16 cellular contexts compared by ENCODE assay signal in the genomic region with DNA sequence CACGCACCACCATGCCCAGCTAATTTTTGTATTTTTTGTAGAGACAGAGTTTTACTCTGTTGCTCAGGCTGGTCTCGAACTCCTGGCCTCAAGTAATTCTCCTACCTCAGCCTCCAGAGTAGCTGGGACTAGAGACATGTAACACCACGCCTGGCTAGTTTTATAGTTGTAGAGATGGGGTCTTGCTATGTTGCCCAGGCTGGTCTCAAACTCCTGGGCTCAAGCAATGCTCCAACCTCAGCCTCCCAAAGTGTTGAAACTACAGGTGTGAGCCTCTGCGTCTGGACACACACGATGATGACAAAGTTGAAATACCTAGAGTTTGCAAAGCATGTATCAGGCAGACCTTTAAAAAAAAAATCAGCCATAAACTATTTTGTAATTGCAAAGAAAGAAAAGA. TPM values are rescaled to one million over a fixed set of nuclear protein-coding genes. Genes with fewer than 3 reads are reported as not detected.
DNase-seq lines count a peak whose midpoint lies in the region; ATAC-seq and TF ChIP-seq lines count a peak whose summit lies in the region.
"Had no signal": no experiment of that assay in that cellular context is flagged by ENCODE, and none has a peak within 500 bp of the region (broad histone marks: within the 10 kb centered on the region; RNA-seq: fewer than 3 reads in every experiment).

No MANE protein-coding gene starts in this region.

- H3K9me2 ChIP-seq in GM23338 (ENCODE audit: insufficient read depth), result 0 out of 2 replicates have a peak, but pooled peaks cover 3% of the 10 kb centered on the region

- CTCF ChIA-PET in HEK293 (lab: Yijun Ruan, JAX) (interaction anchor here (1.0 kb wide), 1 partner anchor 78 kb away, joined by 3 read pairs; no protein-coding TSS in a partner anchor), activated B cell treated with CpG ODN at 0.5 μM for 24 hours (lab: Charles Lee) (no interaction called here)

- intact Hi-C loops in activated B cell treated with CpG ODN at 0.5 μM for 24 hours (cut with micrococcal nuclease), result no loop called here

- H3K4me3 Mint-ChIP-seq in activated B cell treated with CpG ODN at 0.5 μM for 24 hours (no peak overlapping the region), neural progenitor cell (peak overlapping the region; percentile 60), GM23338 (no peak overlapping the region)
- H3K4me3 Mint-ChIP-seq: CD8-positive, alpha-beta T cell; H9 had no signal

- H3K9me3 Mint-ChIP-seq in activated B cell treated with CpG ODN at 0.5 μM for 24 hours (peaks cover 2% of the 10 kb centered on the region), neural progenitor cell (peaks cover 15% of the 10 kb centered on the region), GM23338 (peaks cover 10% of the 10 kb centered on the region; the same call in 2 of the 3 replicates)

- H3K4me1 Mint-ChIP-seq in activated B cell treated with CpG ODN at 0.5 μM for 24 hours (peaks cover 64% of the 10 kb centered on the region), neural progenitor cell (peaks cover 5% of the 10 kb centered on the region), GM23338 (peaks cover 9% of the 10 kb centered on the region)

- no peaks in the 10 kb centered on the region for H3K27me3 Mint-ChIP-seq in activated B cell treated with CpG ODN at 0.5 μM for 24 hours
- peaks cover 6% of the 10 kb centered on the region for H3K27me3 Mint-ChIP-seq in neural progenitor cell (ENCODE audit: insufficient read depth, low read depth)
- peaks cover 11% of the 10 kb centered on the region for H3K27me3 Mint-ChIP-seq in GM23338 (ENCODE audit: insufficient read depth, low read depth, poor library complexity)

- H3K9me3 ChIP-seq in HEK293 (ENCODE audit: control insufficient read depth, insufficient read depth, low read depth, low read length) (no peaks in the 10 kb centered on the region), neural progenitor cell (ENCODE audit: low read depth) (no peaks in the 10 kb centered on the region)
- H3K9me3 ChIP-seq: BE2C had no signal

- H3K36me3 Mint-ChIP-seq in activated B cell treated with CpG ODN at 0.5 μM for 24 hours (ENCODE audit: low read depth), result peaks cover 1% of the 10 kb centered on the region
- peaks cover 27% of the 10 kb centered on the region for H3K36me3 Mint-ChIP-seq in neural progenitor cell
- H3K36me3 Mint-ChIP-seq in GM23338 (ENCODE audit: low read depth), result peaks cover 19% of the 10 kb centered on the region
- H3K36me3 Mint-ChIP-seq: CD8-positive, alpha-beta T cell had no signal

- no peak overlapping the region for H3K4me2 ChIP-seq in neural progenitor cell
- H3K4me2 ChIP-seq in GM23338, result no peak overlapping the region

- no peak for ATAC-seq in activated B cell treated with CpG ODN at 0.5 μM for 24 hours (ENCODE audit: low read depth)
- no peak for ATAC-seq in GM19397 (IDR thresholded peaks at IDR 0.05; ENCODE audit: unreplicated experiment)
- no peak for ATAC-seq in GM21515 (IDR thresholded peaks at IDR 0.05; ENCODE audit: unreplicated experiment)
- ATAC-seq in GM23338, result no peak
- ATAC-seq: CD8-positive, alpha-beta T cell had no signal

- H3K27ac Mint-ChIP-seq in activated B cell treated with CpG ODN at 0.5 μM for 24 hours, result peak overlapping the region; percentile 50
- H3K27ac Mint-ChIP-seq in neural progenitor cell, result no peak overlapping the region
- H3K27ac Mint-ChIP-seq in GM23338, result no peak overlapping the region
- H3K27ac Mint-ChIP-seq: CD8-positive, alpha-beta T cell; H9 had no signal

- peaks cover 22% of the 10 kb centered on the region for H3K79me2 ChIP-seq in neural progenitor cell (ENCODE audit: low read depth)
- 0 out of 2 replicates have a peak, but pooled peaks cover 12% of the 10 kb centered on the region for H3K79me2 ChIP-seq in GM23338 (replicated peaks; ENCODE audit: insufficient read depth)

- H3K27ac ChIP-seq in HEK293 (ENCODE audit: extremely low read depth, low read depth, low read length) (no peak overlapping the region), neural progenitor cell (no peak overlapping the region), GM23338 (ENCODE audit: low read depth) (no peak overlapping the region)
- H3K27ac ChIP-seq: C4-2B had no signal

- DNase-seq in activated B cell treated with CpG ODN at 0.5 μM for 24 hours (no peak), neural progenitor cell (ENCODE audit: low spot score) (no peak), GM23338 (ENCODE audit: low spot score) (no peak), GM13976 (ENCODE audit: low spot score) (no peak)
- DNase-seq: BE2C; CD8-positive, alpha-beta T cell; COR-L47; DMS153; DMS79 treated with DMSO at 0.1 percent for 48 hours; EL; GOT3; H9 had no signal

- no peak overlapping the region for H3K9ac ChIP-seq in neural progenitor cell

- H3K36me3 ChIP-seq in HEK293 (ENCODE audit: control insufficient read depth in 2 of 2, insufficient read depth in 1 of 2, low read length in 2 of 2) (peaks cover 0 to 4% of the 10 kb centered on the region in 2 experiments; a peak in 1 of 3 replicates), neural progenitor cell (no peaks in the 10 kb centered on the region), GM23338 (ENCODE audit: insufficient read depth) (no peaks in the 10 kb centered on the region)
- H3K36me3 ChIP-seq: BE2C had no signal

- no peak overlapping the region for H3K4me3 ChIP-seq in HEK293 (ENCODE audit: low read depth, low read length)
- H3K4me3 ChIP-seq in neural progenitor cell, result no peak overlapping the region
- H3K4me3 ChIP-seq in GM23338, result no peak overlapping the region

- H4K20me1 ChIP-seq in neural progenitor cell (ENCODE audit: low read depth) (peaks cover under 1% of the 10 kb centered on the region), GM23338 (replicated peaks; ENCODE audit: insufficient read depth) (peaks cover 20% of the 10 kb centered on the region)

- TF ChIP-seq CTCF in HEK293 (tag by site-specific recombination; IDR thresholded peaks at IDR 0.05) (no peak), activated B cell treated with CpG ODN at 0.5 μM for 24 hours (IDR thresholded peaks at IDR 0.05) (no peak), neural progenitor cell (IDR thresholded peaks at IDR 0.05) (no peak), GM23338 (conservative IDR thresholded peaks at IDR 0.05; ENCODE audit: low read depth in 2 of 2) (no peak), GM13976 (IDR thresholded peaks at IDR 0.05; ENCODE audit: borderline replicate concordance, control extremely low read depth, extremely low read depth, insufficient read depth, missing control alignments) (no peak)

- H2AFZ ChIP-seq in neural progenitor cell (replicated peaks) (no peak overlapping the region), GM23338 (no peak overlapping the region)

- H3F3A ChIP-seq in neural progenitor cell (ENCODE audit: low read depth) (peaks cover 35% of the 10 kb centered on the region), GM23338 (replicated peaks; ENCODE audit: low read depth) (0 out of 2 replicates have a peak, but pooled peaks cover 7% of the 10 kb centered on the region)

- POLR2A ChIA-PET in HEK293 (lab: Yijun Ruan, JAX) (no interaction called here), activated B cell treated with CpG ODN at 0.5 μM for 24 hours (lab: Charles Lee) (no interaction called here)

- in situ Hi-C loops in GM13976 (cut with MboI; ENCODE audit: low sequenced_read_pairs, unreplicated experiment), result no loop called here

- H3K4me1 ChIP-seq in HEK293 (ENCODE audit: control insufficient read depth, insufficient read depth, low read length) (peaks cover 2% of the 10 kb centered on the region; the same call in 1 of the 2 replicates), neural progenitor cell (no peaks in the 10 kb centered on the region), GM23338 (ENCODE audit: insufficient read depth) (peaks cover 5% of the 10 kb centered on the region; the same call in 1 of the 2 replicates)

- no peaks in the 10 kb centered on the region for H3K27me3 ChIP-seq in neural progenitor cell
- H3K27me3 ChIP-seq in GM23338 (ENCODE audit: insufficient read depth), result no peaks in the 10 kb centered on the region
- H3K27me3 ChIP-seq: BE2C had no signal

TF ChIP-seq in HEK293, 187 proteins besides CTCF, POLR2A, EP300 and RAD21:
- TF ChIP-seq ZNF121 (tag by site-specific recombination; IDR thresholded peaks at IDR 0.05), result peak; percentile 61
- no peak for TF ChIP-seq ZNF501 (tag by site-specific recombination; IDR thresholded peaks at IDR 0.05)
- TF ChIP-seq ZNF624 (tag by site-specific recombination; IDR thresholded peaks at IDR 0.05), result no peak

RNA-seq across cellular contexts. Expression of a gene that starts 4.6 kb away (rescaled TPM):
- 103 and 107 TPM in 2 replicates for total RNA-seq in activated B cell treated with CpG ODN at 0.5 μM for 24 hours
- 63.5 and 218 TPM in 2 replicates for total RNA-seq in neural progenitor cell (ENCODE audit: low replicate concordance)
- 194 and 209 TPM in 2 replicates for total RNA-seq in GM23338 (2014; rRNA removed; shearing (Covaris generic))
- polyA plus RNA-seq in GM23338 (2016; fragmentation: Nextera tagmentation; extraction: Ambion mirVana), result 188 and 225 TPM in 2 replicates

RNA-seq across cellular contexts. Expression of a gene that starts 21.0 kb away (rescaled TPM):
- total RNA-seq in activated B cell treated with CpG ODN at 0.5 μM for 24 hours (174 and 205 TPM in 2 replicates), neural progenitor cell (ENCODE audit: low replicate concordance) (41.1 and 72.4 TPM in 2 replicates)
- 81.4 and 99.6 TPM in 2 replicates for total RNA-seq in GM23338 (2014; rRNA removed; shearing (Covaris generic))
- 109 and 112 TPM in 2 replicates for polyA plus RNA-seq in GM23338 (2016; fragmentation: Nextera tagmentation; extraction: Ambion mirVana)

RNA-seq across cellular contexts. Expression of a gene that starts 28.3 kb away (rescaled TPM):
- total RNA-seq in activated B cell treated with CpG ODN at 0.5 μM for 24 hours, result 70.1 and 88.8 TPM in 2 replicates
- total RNA-seq in neural progenitor cell (ENCODE audit: low replicate concordance), result 44.9 and 54.1 TPM in 2 replicates
- 47.1 and 58.6 TPM in 2 replicates for total RNA-seq in GM23338 (2014; rRNA removed; shearing (Covaris generic))
- polyA plus RNA-seq in GM23338 (2016; fragmentation: Nextera tagmentation; extraction: Ambion mirVana), result 45.6 and 46.4 TPM in 2 replicates

RNA-seq across cellular contexts. Expression of a gene that starts 30.7 kb away (rescaled TPM):
- total RNA-seq in activated B cell treated with CpG ODN at 0.5 μM for 24 hours, result 21.3 and 28.7 TPM in 2 replicates
- 2.3 and 13.6 TPM in 2 replicates for total RNA-seq in neural progenitor cell (ENCODE audit: low replicate concordance)
- 15.7 and 21.5 TPM in 2 replicates for total RNA-seq in GM23338 (2014; rRNA removed; shearing (Covaris generic))
- 28.0 and 28.6 TPM in 2 replicates for polyA plus RNA-seq in GM23338 (2016; fragmentation: Nextera tagmentation; extraction: Ambion mirVana)

RNA-seq across cellular contexts. Expression of a gene that starts 31.1 kb away (rescaled TPM):
- total RNA-seq in activated B cell treated with CpG ODN at 0.5 μM for 24 hours (51.1 and 57.0 TPM in 2 replicates), neural progenitor cell (ENCODE audit: low replicate concordance) (10.4 and 15.9 TPM in 2 replicates)
- total RNA-seq in GM23338 (2014; rRNA removed; shearing (Covaris generic)), result 12.1 and 19.3 TPM in 2 replicates
- 39.5 and 43.1 TPM in 2 replicates for polyA plus RNA-seq in GM23338 (2016; fragmentation: Nextera tagmentation; extraction: Ambion mirVana)
